In genomic region chr3:72447059-72447946, GRCh38 we compare ENCODE assay signal across 8 cellular contexts. TPM values are rescaled to one million over a fixed set of nuclear protein-coding genes. Genes with fewer than 3 reads are reported as not detected.
A peak's percentile ranks its signal among the peaks of the same experiment; 100 is the strongest.
DNase-seq lines count a peak whose midpoint lies in the region; ATAC-seq, FAIRE-seq and TF ChIP-seq lines count a peak whose summit lies in the region.

No MANE protein-coding gene starts in this region.

- no peaks in the 10 kb centered on the region for H3K9me3 ChIP-seq in neutrophil

- H4K20me1 ChIP-seq in KMS-11 (ENCODE audit: insufficient read depth) = no peaks in the 10 kb centered on the region

- peak overlapping the region; percentile 51; the same call in 1 of the 2 replicates for H3K4me2 ChIP-seq in KMS-11

- H3K27me3 ChIP-seq in KMS-11 (ENCODE audit: insufficient read depth, low read depth) (no peaks in the 10 kb centered on the region), neutrophil (no peaks in the 10 kb centered on the region)

- H3K27ac ChIP-seq in KMS-11 = no peak overlapping the region
- H3K27ac ChIP-seq in neutrophil = peak overlapping the region; percentile 96

- H3K36me3 ChIP-seq in KMS-11 (ENCODE audit: insufficient read depth) (no peaks in the 10 kb centered on the region), neutrophil (no peaks in the 10 kb centered on the region)

- peak; percentile 92 for ATAC-seq in GM21825 (IDR thresholded peaks at IDR 0.05; ENCODE audit: unreplicated experiment)

- H3K4me1 ChIP-seq in KMS-11 (ENCODE audit: low read depth, poor library complexity, severe bottlenecking) = peaks cover 31% of the 10 kb centered on the region
- peaks cover 40 to 48% of the 10 kb centered on the region in 2 experiments for H3K4me1 ChIP-seq in neutrophil (ENCODE audit: control insufficient read depth in 1 of 2, insufficient read depth in 1 of 2, low read depth in 1 of 2, low read length in 1 of 2)

- FAIRE-seq in frontal cortex (lab: Jason Lieb, UNC) = no peak

- H3K4me3 ChIP-seq in KMS-11 (IDR thresholded peaks at IDR 0.05; ENCODE audit: insufficient read depth, low read depth, low read length) = no peak overlapping the region
- H3K4me3 ChIP-seq in neutrophil (ENCODE audit: low read depth in 1 of 2, low read length in 1 of 2) = peak overlapping the region; percentile 84 to 99

- peak overlapping the region; percentile 78 for H2AFZ ChIP-seq in KMS-11 (ENCODE audit: low read depth)

- DNase-seq in EH (ENCODE audit: low read depth) (peak; percentile 88), SHP77 (lab: John Stamatoyannopoulos, UW) (peak; percentile 68 to 77), frontal cortex (ENCODE audit: low spot score in 2 of 2) (peak; percentile 96 to 99), stromal cell of bone marrow (ENCODE audit: low read depth) (peak; percentile 78)
- peak; percentile 78 to 93 (median 84) for DNase-seq in activated naive CD4-positive, alpha-beta T cell (lab: John Stamatoyannopoulos, UW)

- H3K9ac ChIP-seq in KMS-11 = peak overlapping the region; percentile 53; the same call in 1 of the 2 replicates

- peaks cover 43% of the 10 kb centered on the region for H3K79me2 ChIP-seq in KMS-11 (ENCODE audit: insufficient read depth, low read depth)

- no peak for TF ChIP-seq CTCF in KMS-11 (conservative IDR thresholded peaks at IDR 0.05; ENCODE audit: low read depth, low read length)
- no peak for TF ChIP-seq CTCF in neutrophil (IDR thresholded peaks at IDR 0.05)

RNA-seq across cellular contexts. Expression of gene RYBP, which starts 0.9 kb away (rescaled TPM):
- total RNA-seq in frontal cortex = 30.6 TPM
